In genomic region chr15:60373745-60374144, GRCh38 we compare ENCODE assay signal across 9 cellular contexts. TPM values are rescaled to one million over a fixed set of nuclear protein-coding genes. Genes with fewer than 3 reads are reported as not detected.
DNase-seq lines count a peak whose midpoint lies in the region; ATAC-seq, FAIRE-seq and TF ChIP-seq lines count a peak whose summit lies in the region.
"Had no signal": no experiment of that assay in that cellular context is flagged by ENCODE, and none has a peak within 500 bp of the region (broad histone marks: within the 10 kb centered on the region; RNA-seq: fewer than 3 reads in every experiment).

No MANE protein-coding gene starts in this region.

- BruUV-seq in HepG2 (replicated peaks; lab: Mats Ljungman, UMichigan) = no TSS peak
- BruUV-seq in endothelial cell of umbilical vein (replicated peaks; lab: Mats Ljungman, UMichigan) = no TSS peak

- CTCF ChIA-PET in HepG2 (lab: Yijun Ruan, JAX; ENCODE audit: low intra/inter-chr PET ratio, low total read pairs) = no interaction called here
- CTCF ChIA-PET in endothelial cell of umbilical vein (lab: Charles Lee) = interaction anchor here (1.1 to 5.2 kb wide), 4 partner anchors 12 to 70 kb away, joined by 5 to 68 read pairs (median 14); no protein-coding TSS in a partner anchor
- CTCF ChIA-PET in HEK293T (lab: Yijun Ruan, JAX) = no interaction called here

- H3K27me3 ChIP-seq in HepG2 (ENCODE audit: control insufficient read depth in 1 of 2, insufficient read depth in 2 of 2, low read length in 2 of 2) (no peaks in the 10 kb centered on the region), right lobe of liver (no peaks in the 10 kb centered on the region), endothelial cell of umbilical vein (ENCODE audit: control insufficient read depth in 2 of 2, insufficient read depth in 2 of 2, low read length in 2 of 2) (no peaks in the 10 kb centered on the region), neuron (ENCODE audit: insufficient read depth, low read length) (no peaks in the 10 kb centered on the region), H7 (ENCODE audit: control insufficient read depth, insufficient read depth, low read length) (no peaks in the 10 kb centered on the region)

- H2AFZ ChIP-seq in HepG2 (ENCODE audit: low read length) = no peak overlapping the region
- H2AFZ ChIP-seq in endothelial cell of umbilical vein (ENCODE audit: low read depth, low read length) = no peak overlapping the region
- H2AFZ ChIP-seq in neuron (ENCODE audit: low read depth, low read length) = peak overlapping the region; percentile 73

- H4K20me1 ChIP-seq in HepG2 (ENCODE audit: insufficient read depth, low read length) (no peaks in the 10 kb centered on the region), endothelial cell of umbilical vein (replicated peaks; ENCODE audit: control insufficient read depth, extremely low read depth, insufficient read depth, low read length) (no peaks in the 10 kb centered on the region)

- DNase-seq in HepG2 (ENCODE audit: low spot score) (no peak), right lobe of liver (no peak), endothelial cell of umbilical vein (ENCODE audit: low read depth, low spot score) (no peak), HEK293T (ENCODE audit: extremely low spot score) (no peak), NAMALWA (ENCODE audit: low spot score) (no peak), H7 (no peak), RPMI8226 (no peak)
- DNase-seq: stimulated activated CD4-positive, alpha-beta T cell treated with anti-CD3 and anti-CD28 coated beads, Interleukin-4, amount 100 ng/mL, for 4 hours had no signal

- no peaks in the 10 kb centered on the region for H3K9me1 ChIP-seq in endothelial cell of umbilical vein (replicated peaks; ENCODE audit: control insufficient read depth, extremely low read depth, insufficient read depth, low read length)

- H3K36me3 ChIP-seq in HepG2 (replicated peaks in 1 of 2; ENCODE audit: control insufficient read depth in 1 of 2, insufficient read depth in 2 of 2, low read length in 2 of 2) (peaks cover 3 to 41% of the 10 kb centered on the region in 2 experiments; a peak in 4 of 5 replicates), right lobe of liver (peaks cover 0 to 13% (median 6%) of the 10 kb centered on the region in 4 donors), endothelial cell of umbilical vein (ENCODE audit: control insufficient read depth in 2 of 2, extremely low read depth in 1 of 2, insufficient read depth in 2 of 2, low read length in 2 of 2) (peaks cover 24 to 44% of the 10 kb centered on the region in 2 experiments), neuron (ENCODE audit: insufficient read depth, low read length) (no peaks in the 10 kb centered on the region), H7 (replicated peaks; ENCODE audit: control insufficient read depth, insufficient read depth, low read length) (peaks cover 8% of the 10 kb centered on the region)

- peaks cover 92% of the 10 kb centered on the region for H3K4me1 ChIP-seq in HepG2 (ENCODE audit: insufficient read depth, low read length)
- H3K4me1 ChIP-seq in right lobe of liver = peaks cover 0 to 15% (median 0%) of the 10 kb centered on the region in 4 donors
- H3K4me1 ChIP-seq in endothelial cell of umbilical vein (ENCODE audit: control insufficient read depth, extremely low read depth, insufficient read depth, low read length) = peaks cover 90% of the 10 kb centered on the region
- H3K4me1 ChIP-seq in neuron (ENCODE audit: insufficient read depth, low read length) = peaks cover 32% of the 10 kb centered on the region

- 84% methylated on average over 2 of the region's 2 CpGs for WGBS in HepG2 (ENCODE audit: low lambda C conversion rate)
- 100% methylated on average over 2 of the region's 2 CpGs for WGBS in right lobe of liver (ENCODE audit: insufficient coverage, low coverage, low lambda C conversion rate, missing lambda C conversion rate)

- TF ChIP-seq POLR2A in HepG2 (IDR thresholded peaks at IDR 0.05; ENCODE audit: insufficient read depth in 1 of 2, low read depth in 2 of 2, low read length in 2 of 2) (no peak), right lobe of liver (IDR thresholded peaks at IDR 0.05) (no peak), endothelial cell of umbilical vein (IDR thresholded peaks at IDR 0.05; ENCODE audit: low read depth, low read length) (no peak)

- H3K27ac ChIP-seq in HepG2 (ENCODE audit: extremely low read length, insufficient read depth, low read length) (peak overlapping the region; percentile 93), right lobe of liver (no peak overlapping the region), endothelial cell of umbilical vein (ENCODE audit: insufficient read depth, low read depth, low read length) (peak overlapping the region; percentile 98)

- no peak for FAIRE-seq in HepG2 (lab: Jason Lieb, UNC)
- FAIRE-seq in endothelial cell of umbilical vein (lab: Jason Lieb, UNC) = no peak

- TF ChIP-seq CTCF in HepG2 (CRISPR knock-in tag; IDR thresholded peaks at IDR 0.05) = no peak
- no peak for TF ChIP-seq CTCF in right lobe of liver (IDR thresholded peaks at IDR 0.05)
- no peak for TF ChIP-seq CTCF in endothelial cell of umbilical vein (IDR thresholded peaks at IDR 0.05; ENCODE audit: extremely low read depth in 1 of 2, insufficient read depth in 1 of 2, low read depth in 1 of 2, low read length in 2 of 2)

- in situ Hi-C loops in HepG2 (cut with HindIII; ENCODE audit: extremely low pct_ligation_motif_present, low pct_unique_long_range_greater_than_20kb) = no loop called here

- no peak for TF ChIP-seq EP300 in HepG2 (IDR thresholded peaks at IDR 0.05; ENCODE audit: low read depth in 2 of 2, low read length in 2 of 2)
- no peak for TF ChIP-seq EP300 in HepG2 (CRISPR knock-in tag; IDR thresholded peaks at IDR 0.05; ENCODE audit: borderline replicate concordance)

- no peak overlapping the region for H3K4me3 ChIP-seq in HepG2 (replicated peaks in 1 of 3; ENCODE audit: insufficient read depth in 1 of 3, low read depth in 2 of 3, low read length in 3 of 3)
- no peak overlapping the region for H3K4me3 ChIP-seq in right lobe of liver
- H3K4me3 ChIP-seq in endothelial cell of umbilical vein (replicated peaks in 1 of 3; ENCODE audit: insufficient read depth in 1 of 3, low read depth in 1 of 3, low read length in 3 of 3) = no peak overlapping the region
- H3K4me3 ChIP-seq in neuron (ENCODE audit: low read length) = no peak overlapping the region
- no peak overlapping the region for H3K4me3 ChIP-seq in H7 (ENCODE audit: insufficient read depth, low read depth, low read length)

- peak overlapping the region; percentile 74 for H3K9ac ChIP-seq in HepG2 (ENCODE audit: insufficient read depth, low read depth, low read length)
- H3K9ac ChIP-seq in endothelial cell of umbilical vein (replicated peaks; ENCODE audit: extremely low read depth, insufficient read depth, low read length) = peak overlapping the region; percentile 81

- H3K79me2 ChIP-seq in HepG2 (ENCODE audit: insufficient read depth, low read length) (peaks cover 51% of the 10 kb centered on the region), endothelial cell of umbilical vein (ENCODE audit: control insufficient read depth, insufficient read depth, low read length) (peaks cover 59% of the 10 kb centered on the region)

- intact Hi-C loops in HepG2 (cut with micrococcal nuclease; ENCODE audit: unreplicated experiment) (loop anchor here (1.0 to 5.0 kb wide), 2 partner anchors 29 to 69 kb away; no protein-coding TSS in a partner anchor), right lobe of liver (cut with DNase I) (no loop called here), endothelial cell of umbilical vein (cut with micrococcal nuclease) (loop anchor here (1.0 kb wide), 3 partner anchors 14 to 24 kb away; partner anchors contain the start of gene ANXA2)

- POLR2A ChIA-PET in HepG2 (lab: Yijun Ruan, JAX) (interaction anchor here (1.0 to 5.2 kb wide), 9 partner anchors 10 to 104 kb away, joined by 3 to 117 read pairs (median 10); no protein-coding TSS in a partner anchor), endothelial cell of umbilical vein (lab: Charles Lee) (no interaction called here), HEK293T (lab: Yijun Ruan, JAX) (no interaction called here)

- H3K9me3 ChIP-seq in HepG2 (ENCODE audit: low read length) = no peaks in the 10 kb centered on the region
- no peaks in the 10 kb centered on the region for H3K9me3 ChIP-seq in right lobe of liver
- H3K9me3 ChIP-seq in endothelial cell of umbilical vein (replicated peaks; ENCODE audit: control insufficient read depth, insufficient read depth, low read length) = no peaks in the 10 kb centered on the region
- H3K9me3 ChIP-seq in neuron (ENCODE audit: low read length) = no peaks in the 10 kb centered on the region

- TF ChIP-seq RAD21 in HepG2 (CRISPR knock-in tag; IDR thresholded peaks at IDR 0.05) = no peak

- ATAC-seq in HepG2 = no peak
- no peak for ATAC-seq in right lobe of liver

- dilution Hi-C loops in endothelial cell of umbilical vein (cut with MboI; ENCODE audit: extremely low pct_ligation_motif_present, low sequenced_read_pairs) = no loop called here

- 0 out of 2 replicates have a peak overlapping the region, but pooled peaks have one; percentile 33 for H3K4me2 ChIP-seq in HepG2 (ENCODE audit: low read depth, low read length)
- no peak overlapping the region for H3K4me2 ChIP-seq in endothelial cell of umbilical vein (ENCODE audit: insufficient read depth, low read length)

RNA-seq across cellular contexts. Expression of gene ANXA2, which starts 24.0 kb away (rescaled TPM):
- total RNA-seq in HepG2 (2016; rRNA removed; fragmentation: Illumina TruSeq; extraction: Trizol) (196 and 233 TPM in 2 replicates), right lobe of liver (100 to 1,000 TPM in 3 of 6 experiments, 10 to 100 TPM in 3; 62.2 to 419 (median 178) TPM), endothelial cell of umbilical vein (2,636 and 2,725 TPM in 2 replicates)
- 267 and 332 TPM in 2 replicates for total RNA-seq in HepG2 (2016; cell fraction: cytosol; rRNA removed; fragmentation: Illumina TruSeq; extraction: Trizol; ENCODE audit: low read depth)
- 199 and 222 TPM in 2 replicates for total RNA-seq in HepG2 (2016; cell fraction: insoluble cytoplasmic fraction; rRNA removed; fragmentation: Illumina TruSeq; extraction: Trizol)
- 458 TPM in 2 replicates for total RNA-seq in HepG2 (2016; cell fraction: membrane; rRNA removed; fragmentation: Illumina TruSeq; extraction: Trizol)
- total RNA-seq in HepG2 (2016; cell fraction: nucleus; rRNA removed; fragmentation: Illumina TruSeq; extraction: Trizol) = 71.2 and 77.0 TPM in 2 replicates
- polyA plus RNA-seq in HepG2 (2011; rRNA removed) (530 and 613 TPM in 2 replicates), endothelial cell of umbilical vein (2,745 and 3,299 TPM in 2 replicates)
- 1,111 and 1,129 TPM in 2 replicates for polyA plus RNA-seq in HepG2 (2011; cell fraction: cytosol; rRNA removed)
- polyA plus RNA-seq in HepG2 (2011; cell fraction: nucleus; rRNA removed) = 334 and 382 TPM in 2 replicates
- 408 and 609 TPM in 2 replicates for polyA plus RNA-seq in HepG2 (2012)
- 359 and 376 TPM in 2 replicates for polyA plus RNA-seq in HepG2 (2016; cell fraction: cytosol; fragmentation: Illumina TruSeq; extraction: Trizol; ENCODE audit: low read depth)
- polyA plus RNA-seq in HepG2 (2016; cell fraction: insoluble cytoplasmic fraction; fragmentation: Illumina TruSeq; extraction: Trizol; ENCODE audit: low read depth) = 206 and 224 TPM in 2 replicates
- polyA plus RNA-seq in HepG2 (2016; cell fraction: membrane; fragmentation: Illumina TruSeq; extraction: Trizol; ENCODE audit: low read depth) = 410 and 414 TPM in 2 replicates
- 104 and 114 TPM in 2 replicates for polyA plus RNA-seq in HepG2 (2016; cell fraction: nucleus; fragmentation: Illumina TruSeq; extraction: Trizol; ENCODE audit: insufficient read depth, low read depth)
- 575 and 2,115 TPM in 2 replicates for polyA minus RNA-seq in HepG2 (2011; rRNA and poly(A)+ RNA removed; ENCODE audit: low replicate concordance)
- 200 and 206 TPM in 2 replicates for polyA minus RNA-seq in HepG2 (2011; cell fraction: cytosol; rRNA and poly(A)+ RNA removed)
- polyA minus RNA-seq in HepG2 (2011; cell fraction: nucleus; rRNA and poly(A)+ RNA removed) = 181 and 211 TPM in 2 replicates
- 4,765 and 4,884 TPM in 2 replicates for polyA plus RNA-seq in endothelial cell of umbilical vein (2011; cell fraction: cytosol; rRNA removed)
- 2,911 and 3,170 TPM in 2 replicates for polyA plus RNA-seq in endothelial cell of umbilical vein (2011; cell fraction: nucleus; rRNA removed)
- 3,482 and 4,382 TPM in 2 replicates for polyA plus RNA-seq in endothelial cell of umbilical vein (2012)
- 3,299 and 3,540 TPM in 2 replicates for polyA minus RNA-seq in endothelial cell of umbilical vein
- 533 TPM for polyA minus RNA-seq in endothelial cell of umbilical vein (2011; cell fraction: cytosol; rRNA and poly(A)+ RNA removed)
- polyA minus RNA-seq in endothelial cell of umbilical vein (2011; cell fraction: nucleus; rRNA and poly(A)+ RNA removed) = 990 and 1,101 TPM in 2 replicates
- 577 and 656 TPM in 2 replicates for total RNA-seq in H7 (2014; rRNA removed; shearing (Covaris generic))

Comparison
In these comparisons a context has a peak if more than half of its experiments do, and no peak if none do; other contexts are left out.
1. H3K27ac ChIP-seq: peak in HepG2 (single experiment) and endothelial cell of umbilical vein (single experiment); none in right lobe of liver (0 of 3).
2. intact Hi-C loops: an anchor here in HepG2 (1.0 to 5.0 kb wide) and endothelial cell of umbilical vein (1.0 kb wide); none called in right lobe of liver.